Comparison of ENCODE assay signal across 9 cellular contexts in the genomic region with DNA sequence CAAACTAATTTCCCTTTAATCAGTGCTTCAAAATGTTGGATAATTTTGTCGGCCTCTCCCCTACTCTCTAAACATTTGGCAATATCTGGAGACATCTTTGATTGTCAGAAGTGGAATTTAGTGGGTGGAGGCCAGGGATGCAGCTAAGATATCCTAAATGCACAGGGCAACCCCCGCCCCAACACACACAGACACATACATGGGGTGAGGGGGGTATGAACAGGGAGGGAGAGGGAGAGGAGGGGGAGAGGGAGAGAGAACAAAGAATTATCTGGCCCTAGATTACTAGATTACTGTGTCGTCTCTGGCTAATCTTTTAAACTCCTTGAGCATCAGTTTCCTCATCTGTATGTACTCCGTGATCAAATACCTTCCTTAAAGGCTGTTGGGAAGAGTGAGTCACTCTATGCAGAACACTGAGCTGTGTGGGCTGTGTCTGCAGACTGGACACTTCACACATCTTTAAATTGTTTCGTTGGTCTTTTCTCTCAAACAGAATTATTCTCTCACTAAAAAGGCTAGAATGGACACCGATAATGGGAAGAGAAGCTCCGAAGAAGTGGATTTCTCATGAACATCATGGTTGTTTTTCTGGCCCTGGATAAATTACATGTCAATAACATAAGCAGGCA. TPM values are rescaled to one million over a fixed set of nuclear protein-coding genes. Genes with fewer than 3 reads are reported as not detected.
DNase-seq lines count a peak whose midpoint lies in the region; ATAC-seq and TF ChIP-seq lines count a peak whose summit lies in the region.
"Had no signal": no experiment of that assay in that cellular context is flagged by ENCODE, and none has a peak within 500 bp of the region (broad histone marks: within the 10 kb centered on the region; RNA-seq: fewer than 3 reads in every experiment).

No MANE protein-coding gene starts in this region.

- no peak overlapping the region for H2AK5ac ChIP-seq in mesenchymal stem cell (ENCODE audit: low read length, severe bottlenecking)

- DNase-seq in ACHN: peak; percentile 22
- DNase-seq in breast epithelium (ENCODE audit: low spot score in 2 of 2): no peak
- peak; percentile 85 for DNase-seq in mesenchymal stem cell
- no peak for DNase-seq in DMS53 treated with DMSO at 0.1 percent for 48 hours (lab: John Stamatoyannopoulos, UW; ENCODE audit: unreplicated experiment)
- no peak for DNase-seq in putamen (ENCODE audit: low spot score)
- DNase-seq in sciatic nerve (ENCODE audit: low spot score): no peak
- DNase-seq: naive B cell had no signal

- no peak overlapping the region for H3K4ac ChIP-seq in mesenchymal stem cell (ENCODE audit: low read depth in 1 of 2, low read length in 2 of 2)

- peak overlapping the region; percentile 10 for H3K4me2 ChIP-seq in mesenchymal stem cell (ENCODE audit: low read length, poor library complexity, severe bottlenecking)

- WGBS in mesenchymal stem cell: 69% methylated on average over 4 of the region's 7 CpGs

- no peak overlapping the region for H2AFZ ChIP-seq in mesenchymal stem cell (ENCODE audit: low read depth, low read length)

- intact Hi-C loops in breast epithelium (cut with DNase I; ENCODE audit: low total_unique reads): no loop called here
- intact Hi-C loops in sciatic nerve (cut with DNase I): no loop called here

- peak overlapping the region; percentile 84 to 90 (median 87) for H3K4me3 ChIP-seq in breast epithelium
- peak overlapping the region in 1 of 2 experiments; percentile 95 for H3K4me3 ChIP-seq in mesenchymal stem cell (ENCODE audit: insufficient read depth in 1 of 2, low read depth in 1 of 2, low read length in 2 of 2)

- H3K27me3 ChIP-seq in breast epithelium (no peaks in the 10 kb centered on the region), mesenchymal stem cell (ENCODE audit: control insufficient read depth in 1 of 2, insufficient read depth in 1 of 2, low read length in 2 of 2) (no peaks in the 10 kb centered on the region)

- peaks cover 5% of the 10 kb centered on the region for H3K79me1 ChIP-seq in mesenchymal stem cell (replicated peaks; ENCODE audit: low read length, poor library complexity, severe bottlenecking)

- H2BK12ac ChIP-seq in mesenchymal stem cell (ENCODE audit: low read length in 2 of 2): peak overlapping the region in 1 of 2 experiments; percentile 49

- H2BK15ac ChIP-seq in mesenchymal stem cell (ENCODE audit: low read depth, poor library complexity, severe bottlenecking): no peak overlapping the region

- no peak for TF ChIP-seq CTCF in breast epithelium (IDR thresholded peaks at IDR 0.05)

- no peak overlapping the region for H2BK120ac ChIP-seq in mesenchymal stem cell (ENCODE audit: low read depth, low read length)

- H3K14ac ChIP-seq in mesenchymal stem cell (ENCODE audit: low read length in 2 of 2): peak overlapping the region in 1 of 2 experiments; percentile 79

- H3K23ac ChIP-seq in mesenchymal stem cell (ENCODE audit: low read length in 2 of 2): no peak overlapping the region

- in situ Hi-C loops in ACHN (cut with HindIII; ENCODE audit: low pct_ligation_motif_present, low pct_unique_long_range_greater_than_20kb, low sequenced_read_pairs): no loop called here

- peak overlapping the region in 1 of 2 experiments; percentile 32 for H3K18ac ChIP-seq in mesenchymal stem cell (ENCODE audit: low read depth in 1 of 2, low read length in 2 of 2)

- H3K27ac ChIP-seq in KOPT-K1 (ENCODE audit: low read depth, low read length, poor library complexity, severe bottlenecking): peak overlapping the region; percentile 93
- H3K27ac ChIP-seq in breast epithelium: peak overlapping the region; percentile 30 to 35
- no peak overlapping the region for H3K27ac ChIP-seq in mesenchymal stem cell (ENCODE audit: low read length, poor library complexity, severe bottlenecking)

- H3K9me3 ChIP-seq in KOPT-K1 (ENCODE audit: insufficient read depth, low read length, poor library complexity, severe bottlenecking) (no peaks in the 10 kb centered on the region), breast epithelium (no peaks in the 10 kb centered on the region), mesenchymal stem cell (ENCODE audit: control insufficient read depth, low read length) (no peaks in the 10 kb centered on the region)

- no peak overlapping the region for H4K91ac ChIP-seq in mesenchymal stem cell (ENCODE audit: low read length)

- no peak overlapping the region for H2BK5ac ChIP-seq in mesenchymal stem cell (ENCODE audit: low read depth, low read length, poor library complexity, severe bottlenecking)

- H4K8ac ChIP-seq in mesenchymal stem cell (ENCODE audit: low read length): no peak overlapping the region

- H3K36me3 ChIP-seq in KOPT-K1 (ENCODE audit: insufficient read depth, low read length) (peaks cover 48% of the 10 kb centered on the region), breast epithelium (no peaks in the 10 kb centered on the region), mesenchymal stem cell (ENCODE audit: control insufficient read depth in 1 of 2, insufficient read depth in 2 of 2, low read depth in 1 of 2, low read length in 2 of 2) (peaks cover 2 to 16% of the 10 kb centered on the region in 2 experiments)

- no peak for TF ChIP-seq POLR2A in breast epithelium (IDR thresholded peaks at IDR 0.05)

- H3K9ac ChIP-seq in mesenchymal stem cell (ENCODE audit: low read length): peak overlapping the region; percentile 97

- H3K4me1 ChIP-seq in breast epithelium (peaks cover 0 to 13% of the 10 kb centered on the region in 2 donors), mesenchymal stem cell (ENCODE audit: control insufficient read depth, insufficient read depth, low read depth, low read length) (peaks cover 14% of the 10 kb centered on the region)

- no peak for ATAC-seq in sciatic nerve
- no peak for ATAC-seq in HG02571 (IDR thresholded peaks at IDR 0.05; ENCODE audit: unreplicated experiment)

RNA-seq across cellular contexts. Expression of a gene that starts 2.9 kb away (rescaled TPM):
- total RNA-seq in breast epithelium (100 to 1,000 TPM in 1 of 3 donors, 10 to 100 TPM in 2; 65.6 to 101 (median 75.4) TPM), sciatic nerve (80.7 TPM)
- 26.5 TPM for polyA plus RNA-seq in mesenchymal stem cell (2013, experiment 1 of 2)
- polyA plus RNA-seq in mesenchymal stem cell (2013, experiment 2 of 2): 28.5 TPM

RNA-seq across cellular contexts. Expression of a gene that starts 52.9 kb away (rescaled TPM):
- total RNA-seq in breast epithelium: 10 to 100 TPM; 19.2 to 33.1 (median 23.9) TPM
- 41.6 TPM for polyA plus RNA-seq in mesenchymal stem cell (2013, experiment 1 of 2)
- polyA plus RNA-seq in mesenchymal stem cell (2013, experiment 2 of 2): 40.2 TPM
- total RNA-seq in sciatic nerve: 24.3 TPM

Comparison
In these comparisons a context has a peak if more than half of its experiments do, and no peak if none do; other contexts are left out.
1. DNase-seq: peak in ACHN (single experiment) and mesenchymal stem cell (single experiment); none in breast epithelium (0 of 2), DMS53 treated with DMSO at 0.1 percent for 48 hours (single experiment), putamen (single experiment) and sciatic nerve (single experiment).